9 cellular contexts compared by ENCODE assay signal in genomic region chr6:149990109-149990671, GRCh38. TPM values are rescaled to one million over a fixed set of nuclear protein-coding genes. Genes with fewer than 3 reads are reported as not detected.
A peak's percentile ranks its signal among the peaks of the same experiment; 100 is the strongest.
DNase-seq lines count a peak whose midpoint lies in the region; ATAC-seq and TF ChIP-seq lines count a peak whose summit lies in the region.
"Had no signal": no experiment of that assay in that cellular context is flagged by ENCODE, and none has a peak within 500 bp of the region (broad histone marks: within the 10 kb centered on the region; RNA-seq: fewer than 3 reads in every experiment).

No MANE protein-coding gene starts in this region.

- TF ChIP-seq CTCF in brain (conservative IDR thresholded peaks at IDR 0.05) (no peak), osteoblast (IDR thresholded peaks at IDR 0.05; ENCODE audit: extremely low read depth, low read depth, low read length) (no peak)

- H3K27ac ChIP-seq in KOPT-K1 (ENCODE audit: low read depth, low read length, poor library complexity, severe bottlenecking) = peak overlapping the region; percentile 85
- H3K27ac ChIP-seq in osteoblast (ENCODE audit: low read depth, low read length) = no peak overlapping the region
- H3K27ac ChIP-seq: HL-60 had no signal

- H3K36me3 Mint-ChIP-seq in brain = peaks cover 6% of the 10 kb centered on the region

- peaks cover 27 to 50% (median 30%) of the 10 kb centered on the region in 5 experiments for H3K9me3 Mint-ChIP-seq in brain

- no peaks in the 10 kb centered on the region for H3K79me2 ChIP-seq in osteoblast (ENCODE audit: insufficient read depth, low read length)

- H3K27me3 ChIP-seq in osteoblast (ENCODE audit: insufficient read depth, low read length) = peaks cover 99% of the 10 kb centered on the region

- no peak overlapping the region for H3K4me3 ChIP-seq in osteoblast (ENCODE audit: insufficient read depth, low read length)

- H3K36me3 ChIP-seq in KOPT-K1 (ENCODE audit: insufficient read depth, low read length) = no peaks in the 10 kb centered on the region
- no peaks in the 10 kb centered on the region for H3K36me3 ChIP-seq in osteoblast (ENCODE audit: insufficient read depth, low read length)

- ATAC-seq in GM19397 (IDR thresholded peaks at IDR 0.05; ENCODE audit: unreplicated experiment) = no peak

- no peaks in the 10 kb centered on the region for H4K20me1 ChIP-seq in osteoblast (ENCODE audit: insufficient read depth, low read length)

- peak; percentile 27 for DNase-seq in ELF-1 (ENCODE audit: low read depth, low spot score)
- DNase-seq in osteoblast (ENCODE audit: insufficient read length, low spot score, missing footprints) = no peak
- no peak for DNase-seq in erythroblast (lab: John Stamatoyannopoulos, UW)
- no peak for DNase-seq in iPS-NIHi7 (ENCODE audit: extremely low spot score)
- no peak for DNase-seq in globus pallidus (ENCODE audit: low spot score)

- peak overlapping the region; percentile 36 for H3K4me2 ChIP-seq in osteoblast (ENCODE audit: insufficient read depth, low read length)

- no peak overlapping the region for H3K27ac Mint-ChIP-seq in brain

- H3K9me3 ChIP-seq in KOPT-K1 (ENCODE audit: insufficient read depth, low read length, poor library complexity, severe bottlenecking) (no peaks in the 10 kb centered on the region), osteoblast (ENCODE audit: low read depth, low read length) (peaks cover 9% of the 10 kb centered on the region)

- H3K4me1 ChIP-seq in osteoblast (ENCODE audit: insufficient read depth, low read length) = no peaks in the 10 kb centered on the region

- H3K4me3 Mint-ChIP-seq in brain = peak overlapping the region; percentile 71 to 86 (median 81)

- TF ChIP-seq POLR2A in erythroblast (IDR thresholded peaks at IDR 0.05; ENCODE audit: low read length) = no peak

- H2AFZ ChIP-seq in osteoblast (ENCODE audit: low read length) = peak overlapping the region; percentile 15

- H3K4me1 Mint-ChIP-seq in brain = peaks cover 19% of the 10 kb centered on the region

- H3K27me3 Mint-ChIP-seq in brain = peaks cover 100% of the 10 kb centered on the region

RNA-seq across cellular contexts. Expression of gene ULBP1, which starts 26.4 kb away (rescaled TPM):
- 2.3 TPM for polyA plus RNA-seq in brain (ENCODE audit: insufficient read depth, low read depth, low replicate concordance)
- 0.72 and 0.88 TPM in 2 replicates for total RNA-seq in osteoblast

RNA-seq across cellular contexts. Expression of gene RAET1L, which starts 35.1 kb away (rescaled TPM):
- not detected for polyA plus RNA-seq in brain (ENCODE audit: insufficient read depth, low read depth, low replicate concordance)
- not detected in 2 replicates for total RNA-seq in osteoblast

RNA-seq across cellular contexts. Expression of gene ULBP2, which starts 48.4 kb away (rescaled TPM):
- 0.73 TPM for polyA plus RNA-seq in brain (ENCODE audit: insufficient read depth, low read depth, low replicate concordance)
- 2.5 and 3.2 TPM in 2 replicates for total RNA-seq in osteoblast
